Comparison of ENCODE assay signal across 9 cellular contexts in genomic region chr21:42063578-42064521, GRCh38. TPM values are rescaled to one million over a fixed set of nuclear protein-coding genes. Genes with fewer than 3 reads are reported as not detected.
A peak's percentile ranks its signal among the peaks of the same experiment; 100 is the strongest.
DNase-seq lines count a peak whose midpoint lies in the region; ATAC-seq and TF ChIP-seq lines count a peak whose summit lies in the region.
"Had no signal": no experiment of that assay in that cellular context is flagged by ENCODE, and none has a peak within 500 bp of the region (broad histone marks: within the 10 kb centered on the region; RNA-seq: fewer than 3 reads in every experiment).

No MANE protein-coding gene starts in this region.

- peak overlapping the region; percentile 85 for H3K4me3 Mint-ChIP-seq in activated naive CD8-positive, alpha-beta T cell
- no peak overlapping the region for H3K4me3 Mint-ChIP-seq in progenitor cell of endocrine pancreas (ENCODE audit: low read depth)

- in situ Hi-C loops in brain microvascular endothelial cell (cut with HindIII; ENCODE audit: low pct_ligation_motif_present, low sequenced_read_pairs) = no loop called here

- peak; percentile 36 for ATAC-seq in GM21825 (IDR thresholded peaks at IDR 0.05; ENCODE audit: unreplicated experiment)

- H3K36me3 ChIP-seq in brain microvascular endothelial cell (replicated peaks) = no peaks in the 10 kb centered on the region

- peaks cover 56% of the 10 kb centered on the region for H3K4me1 Mint-ChIP-seq in activated naive CD8-positive, alpha-beta T cell (ENCODE audit: low read depth)
- peaks cover 39% of the 10 kb centered on the region for H3K4me1 Mint-ChIP-seq in progenitor cell of endocrine pancreas (ENCODE audit: low read depth)

- H3K27ac ChIP-seq in coronary artery (no peak overlapping the region), brain microvascular endothelial cell (no peak overlapping the region)

- TF ChIP-seq CTCF in progenitor cell of endocrine pancreas (IDR thresholded peaks at IDR 0.05; ENCODE audit: unreplicated experiment) (peak; percentile 25), coronary artery (IDR thresholded peaks at IDR 0.05) (no peak), brain microvascular endothelial cell (IDR thresholded peaks at IDR 0.05; ENCODE audit: low read depth, low read length, missing control alignments) (no peak)

- H3K4me3 ChIP-seq in coronary artery (no peak overlapping the region), brain microvascular endothelial cell (ENCODE audit: low read depth, low read length) (no peak overlapping the region)

- peak; percentile 84 for DNase-seq in DMS79 (lab: John Stamatoyannopoulos, UW)
- peak; percentile 74 for DNase-seq in SIG-M5 treated with dmso at 0.1 percent for 504 hours (lab: John Stamatoyannopoulos, UW; ENCODE audit: unreplicated experiment)
- no peak for DNase-seq in progenitor cell of endocrine pancreas (ENCODE audit: low spot score, unreplicated experiment)
- no peak for DNase-seq in coronary artery (ENCODE audit: low spot score)
- no peak for DNase-seq in brain microvascular endothelial cell
- no peak for DNase-seq in EL

- H3K9me3 Mint-ChIP-seq in activated naive CD8-positive, alpha-beta T cell (ENCODE audit: low read depth) = no peaks in the 10 kb centered on the region
- no peaks in the 10 kb centered on the region for H3K9me3 Mint-ChIP-seq in progenitor cell of endocrine pancreas (ENCODE audit: low read depth)

- peak overlapping the region; percentile 93 for H3K27ac Mint-ChIP-seq in activated naive CD8-positive, alpha-beta T cell
- H3K27ac Mint-ChIP-seq in progenitor cell of endocrine pancreas = peak overlapping the region; percentile 69

- no peaks in the 10 kb centered on the region for H3K27me3 ChIP-seq in brain microvascular endothelial cell (replicated peaks)

- no peaks in the 10 kb centered on the region for H3K27me3 Mint-ChIP-seq in activated naive CD8-positive, alpha-beta T cell
- peaks cover 3% of the 10 kb centered on the region for H3K27me3 Mint-ChIP-seq in progenitor cell of endocrine pancreas

- no peaks in the 10 kb centered on the region for H3K36me3 Mint-ChIP-seq in activated naive CD8-positive, alpha-beta T cell
- no peaks in the 10 kb centered on the region for H3K36me3 Mint-ChIP-seq in progenitor cell of endocrine pancreas (ENCODE audit: insufficient read depth)

RNA-seq across cellular contexts. Expression of gene UMODL1, which starts 7.3 kb away (rescaled TPM):
- 0.19 TPM in 1 of 2 replicates, not detected in the other for total RNA-seq in progenitor cell of endocrine pancreas
- total RNA-seq: urinary bladder had no signal

RNA-seq across cellular contexts. Expression of gene ZBTB21, which starts 53.7 kb away (rescaled TPM):
- total RNA-seq in progenitor cell of endocrine pancreas = 15.7 and 18.6 TPM in 2 replicates

Comparison
In these comparisons a context has a peak if more than half of its experiments do, and no peak if none do; other contexts are left out.
1. DNase-seq: peak in DMS79 (single experiment) and SIG-M5 treated with dmso at 0.1 percent for 504 hours (single experiment); none in progenitor cell of endocrine pancreas (single experiment), coronary artery (single experiment), brain microvascular endothelial cell (single experiment) and EL (single experiment).